In the genomic region with DNA sequence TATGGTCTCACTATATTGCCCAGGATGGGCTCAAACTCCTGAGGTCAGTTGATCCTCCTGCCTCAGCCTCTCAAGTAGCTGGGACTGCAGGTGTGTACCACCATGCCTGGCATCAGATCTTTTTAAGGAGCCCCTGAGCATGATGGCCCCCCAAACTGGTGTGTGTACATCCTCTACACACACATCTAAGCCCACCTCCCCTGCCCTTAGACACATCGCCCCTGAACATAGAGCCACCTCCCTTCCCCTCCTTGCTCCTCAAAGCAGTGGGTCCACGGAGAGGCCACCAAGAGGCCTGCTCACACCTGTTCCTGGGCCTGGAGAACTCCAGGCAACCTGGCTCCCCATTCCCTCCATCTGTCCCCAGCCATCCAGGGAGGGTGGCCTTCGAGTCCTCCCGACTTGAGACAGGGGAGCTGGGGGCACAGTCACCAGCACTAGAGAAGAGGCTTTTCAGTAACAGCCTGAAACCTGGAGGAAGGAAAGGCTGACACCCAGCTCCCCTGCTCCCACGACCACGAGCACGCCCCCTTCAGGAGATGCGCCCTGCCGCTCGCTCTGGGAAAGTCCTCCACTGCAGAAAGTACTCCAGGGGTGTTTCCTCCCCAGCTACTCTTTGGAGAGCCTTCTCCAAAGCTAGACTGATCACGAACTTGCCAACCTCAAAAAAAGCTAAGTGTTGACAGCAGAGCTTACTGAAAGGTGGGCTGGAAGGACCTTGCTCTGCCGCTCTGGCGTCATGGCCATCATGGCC, we compare ENCODE assay signal across 9 cellular contexts. TPM values are rescaled to one million over a fixed set of nuclear protein-coding genes. Genes with fewer than 3 reads are reported as not detected.
DNase-seq lines count a peak whose midpoint lies in the region; ATAC-seq, FAIRE-seq and TF ChIP-seq lines count a peak whose summit lies in the region.
"Had no signal": no experiment of that assay in that cellular context is flagged by ENCODE, and none has a peak within 500 bp of the region (broad histone marks: within the 10 kb centered on the region; RNA-seq: fewer than 3 reads in every experiment).

No MANE protein-coding gene starts in this region.

- DNase-seq in activated CD8-positive, alpha-beta memory T cell treated with anti-CD3 and anti-CD28 coated beads, Interleukin-2, amount 10 ng/mL, durations not matched to agents 7 days and 5 days, result no peak
- DNase-seq in activated CD8-positive, alpha-beta memory T cell treated with anti-CD3 and anti-CD28 coated beads, Interleukin-2, amount 50 U/mL, for 4 hours, result no peak
- no peak for DNase-seq in activated CD8-positive, alpha-beta T cell treated with anti-CD3 and anti-CD28 coated beads for 36 hours
- DNase-seq in kidney (peak; percentile 50), NCI-H1092 (lab: John Stamatoyannopoulos, UW) (no peak), neural progenitor cell (ENCODE audit: low spot score) (no peak)

- 72% methylated on average over 13 of the region's 13 CpGs for WGBS in thymus

- no peak overlapping the region for H3K4me3 Mint-ChIP-seq in activated CD8-positive, alpha-beta memory T cell treated with anti-CD3 and anti-CD28 coated beads, Interleukin-2, amount 10 ng/mL, durations not matched to agents 7 days and 5 days
- H3K4me3 Mint-ChIP-seq in activated CD8-positive, alpha-beta T cell treated with anti-CD3 and anti-CD28 coated beads for 36 hours, result no peak overlapping the region
- no peak overlapping the region for H3K4me3 Mint-ChIP-seq in neural progenitor cell

- H3K27ac Mint-ChIP-seq in activated CD8-positive, alpha-beta memory T cell treated with anti-CD3 and anti-CD28 coated beads, Interleukin-2, amount 10 ng/mL, durations not matched to agents 7 days and 5 days, result peak overlapping the region; percentile 72
- peak overlapping the region; percentile 87 for H3K27ac Mint-ChIP-seq in activated CD8-positive, alpha-beta T cell treated with anti-CD3 and anti-CD28 coated beads for 36 hours
- H3K27ac Mint-ChIP-seq in neural progenitor cell, result no peak overlapping the region

- no peaks in the 10 kb centered on the region for H3K79me2 ChIP-seq in neural progenitor cell (ENCODE audit: low read depth)

- no peak overlapping the region for H3K4me3 ChIP-seq in kidney (ENCODE audit: low read length in 2 of 2)
- no peak overlapping the region for H3K4me3 ChIP-seq in thymus (ENCODE audit: low read length)
- no peak overlapping the region for H3K4me3 ChIP-seq in neural progenitor cell

- H3K9me3 Mint-ChIP-seq in activated CD8-positive, alpha-beta memory T cell treated with anti-CD3 and anti-CD28 coated beads, Interleukin-2, amount 10 ng/mL, durations not matched to agents 7 days and 5 days (ENCODE audit: low read depth), result peaks cover 9% of the 10 kb centered on the region
- peaks cover 10% of the 10 kb centered on the region for H3K9me3 Mint-ChIP-seq in activated CD8-positive, alpha-beta T cell treated with anti-CD3 and anti-CD28 coated beads for 36 hours
- H3K9me3 Mint-ChIP-seq in neural progenitor cell, result peaks cover 15% of the 10 kb centered on the region

- peaks cover 4% of the 10 kb centered on the region for H3K36me3 Mint-ChIP-seq in activated CD8-positive, alpha-beta memory T cell treated with anti-CD3 and anti-CD28 coated beads, Interleukin-2, amount 10 ng/mL, durations not matched to agents 7 days and 5 days
- H3K36me3 Mint-ChIP-seq in activated CD8-positive, alpha-beta T cell treated with anti-CD3 and anti-CD28 coated beads for 36 hours (ENCODE audit: low read depth), result peaks cover 1% of the 10 kb centered on the region
- no peaks in the 10 kb centered on the region for H3K36me3 Mint-ChIP-seq in neural progenitor cell

- peak; percentile 30 for ATAC-seq in activated CD8-positive, alpha-beta memory T cell treated with anti-CD3 and anti-CD28 coated beads, Interleukin-2, amount 10 ng/mL, durations not matched to agents 7 days and 5 days
- peak; percentile 50 for ATAC-seq in activated CD8-positive, alpha-beta T cell treated with anti-CD3 and anti-CD28 coated beads for 36 hours
- ATAC-seq in HG03439 (IDR thresholded peaks at IDR 0.05; ENCODE audit: unreplicated experiment), result no peak

- peak overlapping the region in 1 of 2 donors; percentile 67 for H3K27ac ChIP-seq in kidney (ENCODE audit: low read depth in 2 of 2, low read length in 2 of 2)
- H3K27ac ChIP-seq in thymus (ENCODE audit: low read depth), result peak overlapping the region; percentile 47
- no peak overlapping the region for H3K27ac ChIP-seq in neural progenitor cell

- no peaks in the 10 kb centered on the region for H3K36me3 ChIP-seq in kidney (ENCODE audit: control insufficient read depth in 1 of 2, insufficient read depth in 2 of 2, low read length in 2 of 2)
- no peaks in the 10 kb centered on the region for H3K36me3 ChIP-seq in thymus (ENCODE audit: control insufficient read depth, insufficient read depth)
- no peaks in the 10 kb centered on the region for H3K36me3 ChIP-seq in neural progenitor cell

- H3K27me3 ChIP-seq in thymus (ENCODE audit: control insufficient read depth, insufficient read depth) (no peaks in the 10 kb centered on the region), neural progenitor cell (no peaks in the 10 kb centered on the region)

- H3K4me2 ChIP-seq in neural progenitor cell, result no peak overlapping the region

- H2AFZ ChIP-seq in neural progenitor cell (replicated peaks), result no peak overlapping the region

- no peak for FAIRE-seq in kidney (lab: Jason Lieb, UNC)
- FAIRE-seq: TTC549 had no signal

- H3K9ac ChIP-seq in kidney (ENCODE audit: low read length in 2 of 2), result no peak overlapping the region
- H3K9ac ChIP-seq in neural progenitor cell, result no peak overlapping the region

- CTCF ChIA-PET in activated CD8-positive, alpha-beta memory T cell treated with anti-CD3 and anti-CD28 coated beads, Interleukin-2, amount 10 ng/mL, durations not matched to agents 7 days and 5 days (lab: Charles Lee), result interaction anchor here (0.8 to 4.9 kb wide), 12 partner anchors 9 to 148 kb away, joined by 3 to 36 read pairs (median 6); a partner anchor contains a TSS
- CTCF ChIA-PET in activated CD8-positive, alpha-beta T cell treated with anti-CD3 and anti-CD28 coated beads for 36 hours (lab: Charles Lee), result interaction anchor here (0.6 to 10.0 kb wide), 16 partner anchors 8 to 148 kb away, joined by 3 to 126 read pairs (median 5); a partner anchor contains a TSS

- peaks cover 21% of the 10 kb centered on the region for H3K4me1 Mint-ChIP-seq in activated CD8-positive, alpha-beta memory T cell treated with anti-CD3 and anti-CD28 coated beads, Interleukin-2, amount 10 ng/mL, durations not matched to agents 7 days and 5 days
- H3K4me1 Mint-ChIP-seq in activated CD8-positive, alpha-beta T cell treated with anti-CD3 and anti-CD28 coated beads for 36 hours (ENCODE audit: low read depth), result peaks cover 35% of the 10 kb centered on the region
- H3K4me1 Mint-ChIP-seq in neural progenitor cell, result peaks cover 19% of the 10 kb centered on the region

- POLR2A ChIA-PET in activated CD8-positive, alpha-beta T cell treated with anti-CD3 and anti-CD28 coated beads for 36 hours (lab: Charles Lee), result interaction anchor here (0.6 to 1.9 kb wide), 12 partner anchors 8 to 614 kb away, joined by 3 to 6 read pairs (median 4); a partner anchor contains a TSS

- intact Hi-C loops in activated CD8-positive, alpha-beta T cell treated with anti-CD3 and anti-CD28 coated beads for 36 hours (cut with micrococcal nuclease), result no loop called here
- intact Hi-C loops in kidney (cut with DNase I), result no loop called here

- no peaks in the 10 kb centered on the region for H4K20me1 ChIP-seq in neural progenitor cell (ENCODE audit: low read depth)

- H3F3A ChIP-seq in neural progenitor cell (ENCODE audit: low read depth), result no peaks in the 10 kb centered on the region

- no peak for TF ChIP-seq CTCF in activated CD8-positive, alpha-beta T cell treated with anti-CD3 and anti-CD28 coated beads for 36 hours (IDR thresholded peaks at IDR 0.05)
- TF ChIP-seq CTCF in kidney (IDR thresholded peaks at IDR 0.05; ENCODE audit: borderline replicate concordance, extremely low read depth, insufficient read depth) (no peak), neural progenitor cell (IDR thresholded peaks at IDR 0.05) (no peak)

- no peaks in the 10 kb centered on the region for H3K27me3 Mint-ChIP-seq in activated CD8-positive, alpha-beta memory T cell treated with anti-CD3 and anti-CD28 coated beads, Interleukin-2, amount 10 ng/mL, durations not matched to agents 7 days and 5 days
- no peaks in the 10 kb centered on the region for H3K27me3 Mint-ChIP-seq in activated CD8-positive, alpha-beta T cell treated with anti-CD3 and anti-CD28 coated beads for 36 hours
- peaks cover 11% of the 10 kb centered on the region for H3K27me3 Mint-ChIP-seq in neural progenitor cell (ENCODE audit: insufficient read depth, low read depth)

- H3K4me1 ChIP-seq in kidney (ENCODE audit: control insufficient read depth in 1 of 2, insufficient read depth in 1 of 2, low read depth in 1 of 2, low read length in 2 of 2), result peaks cover 0 to 12% of the 10 kb centered on the region in 2 donors
- H3K4me1 ChIP-seq in thymus (ENCODE audit: control insufficient read depth, insufficient read depth, low read length), result peaks cover 4% of the 10 kb centered on the region
- peaks cover 7% of the 10 kb centered on the region for H3K4me1 ChIP-seq in neural progenitor cell

- H3K9me3 ChIP-seq in kidney (ENCODE audit: control insufficient read depth in 1 of 2, low read length in 2 of 2) (peaks cover 0 to 6% of the 10 kb centered on the region in 2 donors), thymus (ENCODE audit: control insufficient read depth) (no peaks in the 10 kb centered on the region), neural progenitor cell (ENCODE audit: low read depth) (no peaks in the 10 kb centered on the region)

RNA-seq across cellular contexts. Expression of a gene that starts 12.6 kb away (rescaled TPM):
- 1 to 10 TPM; 1.5 to 3.3 TPM for total RNA-seq in activated CD8-positive, alpha-beta memory T cell treated with anti-CD3 and anti-CD28 coated beads, Interleukin-2, amount 10 ng/mL, durations not matched to agents 7 days and 5 days
- 1 to 10 TPM in 1 of 2 experiments, under 1 TPM in 1; 0.74 to 2.5 TPM for total RNA-seq in activated CD8-positive, alpha-beta T cell treated with anti-CD3 and anti-CD28 coated beads for 36 hours
- total RNA-seq in kidney, result 4.4 TPM
- polyA plus RNA-seq in kidney (ENCODE audit: insufficient read depth, low read depth, low replicate concordance), result 1.2 TPM
- 0.43 TPM for polyA plus RNA-seq in thymus
- 0.95 and 1.5 TPM in 2 replicates for total RNA-seq in neural progenitor cell (ENCODE audit: low replicate concordance)

RNA-seq across cellular contexts. Expression of a gene that starts 12.8 kb away (rescaled TPM):
- total RNA-seq in activated CD8-positive, alpha-beta memory T cell treated with anti-CD3 and anti-CD28 coated beads, Interleukin-2, amount 10 ng/mL, durations not matched to agents 7 days and 5 days, result under 1 TPM in 1 of 2 experiments, not detected in 1; 0.02 TPM
- under 1 TPM; 0.20 to 0.23 TPM for total RNA-seq in activated CD8-positive, alpha-beta T cell treated with anti-CD3 and anti-CD28 coated beads for 36 hours
- total RNA-seq in kidney (3.4 TPM), neural progenitor cell (ENCODE audit: low replicate concordance) (1.8 and 4.2 TPM in 2 replicates)
- polyA plus RNA-seq in kidney (ENCODE audit: insufficient read depth, low read depth, low replicate concordance) (0.19 TPM), thymus (0.46 TPM)

RNA-seq across cellular contexts. Expression of a gene that starts 34.9 kb away (rescaled TPM):
- total RNA-seq in activated CD8-positive, alpha-beta memory T cell treated with anti-CD3 and anti-CD28 coated beads, Interleukin-2, amount 10 ng/mL, durations not matched to agents 7 days and 5 days, result 10 to 100 TPM; 39.0 to 40.6 TPM
- 10 to 100 TPM; 53.3 to 53.7 TPM for total RNA-seq in activated CD8-positive, alpha-beta T cell treated with anti-CD3 and anti-CD28 coated beads for 36 hours
- 38.8 TPM for total RNA-seq in kidney
- polyA plus RNA-seq in kidney (ENCODE audit: insufficient read depth, low read depth, low replicate concordance), result 55.8 TPM
- polyA plus RNA-seq in thymus, result 38.6 TPM
- not detected in 2 replicates for total RNA-seq in neural progenitor cell (ENCODE audit: low replicate concordance)

RNA-seq across cellular contexts. Expression of a gene that starts 53.4 kb away (rescaled TPM):
- total RNA-seq in activated CD8-positive, alpha-beta memory T cell treated with anti-CD3 and anti-CD28 coated beads, Interleukin-2, amount 10 ng/mL, durations not matched to agents 7 days and 5 days, result 10 to 100 TPM; 15.0 to 19.1 TPM
- total RNA-seq in activated CD8-positive, alpha-beta T cell treated with anti-CD3 and anti-CD28 coated beads for 36 hours, result 10 to 100 TPM; 28.4 to 31.6 TPM
- 11.4 TPM for total RNA-seq in kidney
- polyA plus RNA-seq in kidney (ENCODE audit: insufficient read depth, low read depth, low replicate concordance), result 5.2 TPM
- 34.1 TPM for polyA plus RNA-seq in thymus
- 1.6 TPM in 1 of 2 replicates, not detected in the other for total RNA-seq in neural progenitor cell (ENCODE audit: low replicate concordance)

Comparison
In these comparisons a context has a peak if more than half of its experiments do, and no peak if none do; other contexts are left out.
1. RNA of a gene that starts 34.9 kb away (total RNA-seq): 53.3 to 53.7 TPM in activated CD8-positive, alpha-beta T cell treated with anti-CD3 and anti-CD28 coated beads for 36 hours, 39.0 to 40.6 TPM in activated CD8-positive, alpha-beta memory T cell treated with anti-CD3 and anti-CD28 coated beads, Interleukin-2, amount 10 ng/mL, durations not matched to agents 7 days and 5 days and 38.8 TPM in kidney (single experiment); not detected in neural progenitor cell; every median in the first group is over 10 times any median in the second.